Comparison of ENCODE assay signal across 31 cellular contexts in genomic region chr10:58358314-58358933, GRCh38.
"Had no signal": no experiment of that assay in that cellular context is flagged by ENCODE, and none has a peak within 500 bp of the region (broad histone marks: within the 10 kb centered on the region; RNA-seq: fewer than 3 reads in every experiment).

No MANE protein-coding gene starts in this region.

- H3K27me3 Mint-ChIP-seq: activated CD4-positive, alpha-beta memory T cell treated with anti-CD3 and anti-CD28 coated beads for 36 hours; activated CD4-positive, alpha-beta T cell treated with anti-CD3 and anti-CD28 coated beads, Interleukin-2, amount 10 ng/mL, durations not matched to agents 24 days and 14 days; naive B cell; T-helper 17 cell had no signal

- H3K36me3 ChIP-seq: brain microvascular endothelial cell, pancreas, prostate gland, right atrium auricular region, uterus had no signal

- FAIRE-seq: astrocyte, endometrium, pancreas had no signal

- H3K27ac Mint-ChIP-seq: activated CD4-positive, alpha-beta memory T cell treated with anti-CD3 and anti-CD28 coated beads for 36 hours; activated CD4-positive, alpha-beta T cell treated with anti-CD3 and anti-CD28 coated beads, Interleukin-2, amount 10 ng/mL, durations not matched to agents 24 days and 14 days; nephron progenitor cell; T-helper 17 cell had no signal

- H3K27me3 ChIP-seq: brain microvascular endothelial cell, esophagus squamous epithelium, left lung, pancreas, right atrium auricular region, spleen, testis, uterus had no signal

- H3K9me3 Mint-ChIP-seq: activated CD4-positive, alpha-beta memory T cell treated with anti-CD3 and anti-CD28 coated beads for 36 hours; activated CD4-positive, alpha-beta T cell treated with anti-CD3 and anti-CD28 coated beads, Interleukin-2, amount 10 ng/mL, durations not matched to agents 24 days and 14 days; naive B cell; nephron progenitor cell had no signal

- H3K4me1 ChIP-seq: prostate gland, testis, uterus had no signal

- DNase-seq: activated CD4-positive, alpha-beta memory T cell treated with anti-CD3 and anti-CD28 coated beads for 36 hours; activated CD4-positive, alpha-beta T cell treated with anti-CD3 and anti-CD28 coated beads, Interleukin-2, amount 10 ng/mL, durations not matched to agents 24 days and 14 days; activated CD8-positive, alpha-beta memory T cell treated with anti-CD3 and anti-CD28 coated beads, Interleukin-2, amount 50 U/mL, for 4 hours; activated gamma-delta T cell; activated naive CD4-positive, alpha-beta T cell treated with anti-CD3 and anti-CD28 coated beads, Interleukin-2, amount 50 U/mL, for 16 hours; activated T-cell treated with anti-CD3 and anti-CD28 coated beads, Interleukin-2, amount 50 U/mL, for 1 hour; amniotic stem cell; brain microvascular endothelial cell; dermis blood vessel endothelial cell; effector CD4-positive, alpha-beta T cell; esophagus squamous epithelium; foreskin melanocyte; kidney glomerular epithelial cell; left lung; naive B cell; nephron progenitor cell; pancreas; spleen; stimulated activated naive CD4-positive, alpha-beta T cell; T-helper 17 cell; T1000; testis; trophoblast cell; uterus; WERI-Rb-1 had no signal

- ATAC-seq: activated CD4-positive, CD25-positive, alpha-beta regulatory T cell treated with anti-CD3 and anti-CD28 coated beads, Interleukin-2, amount 50 U/mL, for 24 hours; left lung; pancreas; T-helper 17 cell had no signal

- H3K36me3 Mint-ChIP-seq: naive B cell had no signal

- H3K4me3 Mint-ChIP-seq: activated CD4-positive, alpha-beta memory T cell treated with anti-CD3 and anti-CD28 coated beads for 36 hours; activated CD4-positive, alpha-beta T cell treated with anti-CD3 and anti-CD28 coated beads, Interleukin-2, amount 10 ng/mL, durations not matched to agents 24 days and 14 days; nephron progenitor cell; T-helper 17 cell had no signal

- H3K27ac ChIP-seq: brain microvascular endothelial cell, epithelial cell of prostate, esophagus squamous epithelium, left lung, pancreas, prostate gland, testis, uterus, WERI-Rb-1 had no signal

- H3K9me3 ChIP-seq: esophagus squamous epithelium, left lung, pancreas, prostate gland, right atrium auricular region, spleen, testis, uterus had no signal

- H3K4me3 ChIP-seq: esophagus squamous epithelium, left lung, pancreas, prostate gland, right atrium auricular region, spleen, testis, uterus had no signal
